ENCODE assay signal across 8 cellular contexts in the genomic region with DNA sequence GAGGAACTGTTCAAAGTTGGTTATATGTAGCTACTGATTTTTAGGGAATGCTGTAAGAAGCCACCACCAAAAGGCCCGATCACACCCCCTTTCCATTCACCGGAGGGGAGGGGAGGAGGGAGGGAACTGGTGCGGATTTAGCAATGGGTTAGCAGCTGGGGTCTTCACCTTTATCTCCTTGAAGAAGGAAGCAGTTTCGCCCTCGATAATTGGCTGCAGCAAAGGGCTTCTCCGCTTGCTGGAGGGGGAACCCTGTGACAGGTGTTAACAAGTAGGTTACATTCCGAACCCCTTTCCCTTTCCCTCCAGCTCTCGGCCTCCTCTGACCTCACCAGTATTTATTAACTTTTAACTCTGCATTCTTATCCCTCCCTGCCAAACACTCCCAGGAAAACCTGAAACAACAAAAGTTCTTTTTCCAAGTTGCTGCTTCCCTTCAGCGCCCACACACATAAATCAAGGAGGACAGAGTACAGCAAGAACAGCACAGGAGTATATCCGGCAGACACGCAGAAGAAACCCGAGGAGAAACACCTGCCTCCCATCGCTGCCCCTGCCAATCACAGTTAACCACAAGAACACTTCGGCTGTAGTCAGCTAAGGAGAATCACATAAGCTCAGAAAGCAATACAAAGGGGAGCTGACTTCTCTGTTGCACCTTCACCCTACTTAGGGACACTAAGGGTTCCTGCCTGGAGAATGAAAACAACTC. TPM values are rescaled to one million over a fixed set of nuclear protein-coding genes. Genes with fewer than 3 reads are reported as not detected.
A peak's percentile ranks its signal among the peaks of the same experiment; 100 is the strongest.
DNase-seq lines count a peak whose midpoint lies in the region; ATAC-seq, FAIRE-seq and TF ChIP-seq lines count a peak whose summit lies in the region.

No MANE protein-coding gene starts in this region.

- no peak for FAIRE-seq in pancreas (lab: Jason Lieb, UNC)

- TF ChIP-seq CTCF in breast epithelium (IDR thresholded peaks at IDR 0.05): no peak
- TF ChIP-seq CTCF in pancreas (IDR thresholded peaks at IDR 0.05): no peak

- ATAC-seq in GM21390 (IDR thresholded peaks at IDR 0.05; ENCODE audit: unreplicated experiment) (peak; percentile 97), pancreas (peak; percentile 41 to 72 (median 50))

- H3K4me1 ChIP-seq in breast epithelium (peaks cover 0 to 25% of the 10 kb centered on the region in 2 donors), pancreas (peaks cover 23 to 27% (median 24%) of the 10 kb centered on the region in 3 donors)

- H3K27ac ChIP-seq in breast epithelium (peak overlapping the region; percentile 75 to 78), pancreas (peak overlapping the region; percentile 36 to 66 (median 53))

- in situ Hi-C loops in Caki2 (cut with HindIII; ENCODE audit: low pct_unique_long_range_greater_than_20kb, low sequenced_read_pairs): no loop called here

- intact Hi-C loops in breast epithelium (cut with DNase I; ENCODE audit: low total_unique reads) (no loop called here), pancreas (cut with DNase I) (no loop called here)

- DNase-seq in Caki2 (ENCODE audit: low read depth): peak; percentile 92
- peak; percentile 69 for DNase-seq in HK-2 (ENCODE audit: unreplicated experiment)
- DNase-seq in breast epithelium (ENCODE audit: low spot score in 2 of 2): peak in 1 of 2 donors; percentile 33
- DNase-seq in pancreas: peak in 2 of 6 donors; percentile 15 to 26
- DNase-seq in DMS153 treated with DMSO at 0.1 percent for 48 hours (lab: John Stamatoyannopoulos, UW; ENCODE audit: unreplicated experiment): no peak
- no peak for DNase-seq in erythroblast (lab: John Stamatoyannopoulos, UW)
- DNase-seq in hippocampal formation (lab: John Stamatoyannopoulos, UW): no peak

- H3K27me3 ChIP-seq in breast epithelium (no peaks in the 10 kb centered on the region), pancreas (no peaks in the 10 kb centered on the region)

- TF ChIP-seq POLR2A in breast epithelium (IDR thresholded peaks at IDR 0.05) (no peak), erythroblast (IDR thresholded peaks at IDR 0.05; ENCODE audit: low read length) (no peak)

- WGBS in pancreas, 2 donors: 50 to 68% methylated on average over 14 of the region's 14 CpGs

- peak overlapping the region in 2 of 3 donors; percentile 14 to 34 for H3K4me3 ChIP-seq in breast epithelium
- H3K4me3 ChIP-seq in pancreas: peak overlapping the region in 1 of 4 donors; percentile 22

- H3K36me3 ChIP-seq in breast epithelium (no peaks in the 10 kb centered on the region), pancreas (peaks cover 0 to 9% (median 0%) of the 10 kb centered on the region in 3 donors)

- no peaks in the 10 kb centered on the region for H3K9me3 ChIP-seq in breast epithelium
- H3K9me3 ChIP-seq in pancreas: no peaks in the 10 kb centered on the region

RNA-seq across cellular contexts. Expression of a gene that starts 39.8 kb away (rescaled TPM):
- not detected in 2 replicates for total RNA-seq in Caki2 (2014; rRNA removed; shearing (Covaris generic); ENCODE audit: low replicate concordance)
- 10 to 100 TPM in 1 of 3 donors, 1 to 10 TPM in 2; 5.9 to 10.5 (median 7.0) TPM for total RNA-seq in breast epithelium
- total RNA-seq in pancreas: 1 to 10 TPM in 5 of 6 donors, under 1 TPM in 1; 0.94 to 3.2 (median 1.8) TPM
- polyA plus RNA-seq in pancreas: 10 to 100 TPM in 1 of 2 donors, 1 to 10 TPM in 1; 6.0 to 13.2 TPM

Comparison
In these comparisons a context has a peak if more than half of its experiments do, and no peak if none do; other contexts are left out.
1. DNase-seq: peak in Caki2 (single experiment) and HK-2 (single experiment); none in DMS153 treated with DMSO at 0.1 percent for 48 hours (single experiment), erythroblast (0 of 2) and hippocampal formation (0 of 2).